ENCODE assay signal across 1 cellular context in the genomic region with DNA sequence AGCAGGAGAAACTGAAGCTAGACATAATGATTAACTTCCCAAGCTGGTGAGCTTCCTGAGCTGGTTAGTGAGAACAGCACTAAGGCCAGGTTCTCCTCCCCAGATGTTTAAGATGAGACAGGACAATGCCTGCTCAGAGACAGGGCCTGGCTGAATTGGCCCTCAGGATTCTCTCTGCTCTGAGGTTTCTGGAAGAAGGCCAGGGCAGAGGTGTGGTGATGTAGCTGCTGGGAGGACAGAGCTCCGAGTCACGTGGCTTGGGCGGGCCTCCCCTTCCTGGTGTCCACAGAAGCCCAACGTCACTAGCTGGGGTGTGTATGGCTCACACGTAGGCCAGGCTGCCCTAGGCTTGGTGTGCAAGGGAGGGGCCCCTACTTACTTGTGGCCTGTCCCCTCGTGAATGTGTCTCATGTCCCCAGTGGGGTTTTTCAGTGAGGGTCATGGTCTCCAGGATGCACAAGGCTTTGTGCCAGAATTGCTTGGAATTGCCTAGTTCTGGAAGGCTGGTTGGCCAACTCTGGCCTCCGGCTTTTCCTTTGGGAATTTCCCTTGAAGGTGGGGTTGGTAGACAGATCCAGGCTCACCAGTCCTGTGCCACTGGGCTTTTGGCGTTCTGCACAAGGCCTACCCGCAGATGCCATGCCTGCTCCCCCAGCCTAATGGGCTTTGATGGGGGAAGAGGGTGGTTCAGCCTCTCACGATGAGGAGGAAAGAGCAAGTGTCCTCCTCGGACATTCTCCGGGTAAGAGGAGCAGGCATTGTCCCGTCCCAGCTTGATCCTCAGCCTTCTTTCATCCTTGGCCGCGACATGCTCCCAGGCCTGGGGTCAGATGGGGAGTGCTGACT.
TF ChIP-seq lines count a peak whose summit lies in the region.

No MANE protein-coding gene starts in this region.

TF ChIP-seq in K562, 482 proteins besides CTCF, POLR2A, EP300 and RAD21 (continued from another document and continues in another):
- TF ChIP-seq ZNF347 (CRISPR knock-in tag; IDR thresholded peaks at IDR 0.05; ENCODE audit: low read depth), result no peak
- no peak for TF ChIP-seq NCOR1 (IDR thresholded peaks at IDR 0.05)
- TF ChIP-seq JUND (IDR thresholded peaks at IDR 0.05; ENCODE audit: borderline replicate concordance, low read depth, low read length), result peak; percentile 13; the same call in 1 of the 2 replicates
- TF ChIP-seq JUND (tag; IDR thresholded peaks at IDR 0.05; ENCODE audit: borderline replicate concordance, low read depth, low read length), result peak; percentile 25; the same call in 1 of the 3 replicates
- no peak for TF ChIP-seq SMARCA4 (IDR thresholded peaks at IDR 0.05)
- peak; percentile 76 for TF ChIP-seq NFIC (IDR thresholded peaks at IDR 0.05)
- TF ChIP-seq CTBP1 (IDR thresholded peaks at IDR 0.05; ENCODE audit: borderline replicate concordance), result peak; percentile 39; the same call in 1 of the 2 replicates
- TF ChIP-seq TFAM (CRISPR knock-in tag; conservative IDR thresholded peaks at IDR 0.05), result no peak
- TF ChIP-seq PTRF (tag; IDR thresholded peaks at IDR 0.05), result no peak
- TF ChIP-seq SMAD1 (IDR thresholded peaks at IDR 0.05; ENCODE audit: low read depth, low read length, partially characterized antibody), result no peak
- peak in 1 of 2 experiments; percentile 27; a peak in 1 of 4 replicates for TF ChIP-seq NRF1 (conservative IDR thresholded peaks at IDR 0.05 in 1 of 2, IDR thresholded peaks at IDR 0.05 in 1 of 2)
- no peak for TF ChIP-seq POLR2H (tag; IDR thresholded peaks at IDR 0.05; ENCODE audit: low read depth)
- TF ChIP-seq, protein P1, sequence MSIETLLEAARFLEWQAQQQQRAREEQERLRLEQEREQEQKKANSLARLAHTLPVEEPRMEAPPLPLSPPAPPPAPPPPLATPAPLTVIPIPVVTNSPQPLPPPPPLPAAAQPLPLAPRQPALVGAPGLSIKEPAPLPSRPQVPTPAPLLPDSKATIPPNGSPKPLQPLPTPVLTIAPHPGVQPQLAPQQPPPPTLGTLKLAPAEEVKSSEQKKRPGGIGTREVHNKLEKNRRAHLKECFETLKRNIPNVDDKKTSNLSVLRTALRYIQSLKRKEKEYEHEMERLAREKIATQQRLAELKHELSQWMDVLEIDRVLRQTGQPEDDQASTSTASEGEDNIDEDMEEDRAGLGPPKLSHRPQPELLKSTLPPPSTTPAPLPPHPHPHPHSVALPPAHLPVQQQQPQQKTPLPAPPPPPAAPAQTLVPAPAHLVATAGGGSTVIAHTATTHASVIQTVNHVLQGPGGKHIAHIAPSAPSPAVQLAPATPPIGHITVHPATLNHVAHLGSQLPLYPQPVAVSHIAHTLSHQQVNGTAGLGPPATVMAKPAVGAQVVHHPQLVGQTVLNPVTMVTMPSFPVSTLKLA (conservative IDR thresholded peaks at IDR 0.05), result peak in 1 of 2 experiments; percentile 42; a peak in 1 of 4 replicates
- no peak for TF ChIP-seq CCAR2 (IDR thresholded peaks at IDR 0.05; ENCODE audit: low read depth, low read length)
- no peak for TF ChIP-seq ILF3 (IDR thresholded peaks at IDR 0.05; ENCODE audit: borderline replicate concordance)
- no peak for TF ChIP-seq HDAC2 (IDR thresholded peaks at IDR 0.05)
- TF ChIP-seq ZNF551 (CRISPR knock-in tag; IDR thresholded peaks at IDR 0.05), result no peak
- TF ChIP-seq ZNF280B (CRISPR knock-in tag; IDR thresholded peaks at IDR 0.05), result no peak
- no peak for TF ChIP-seq RFX5 (IDR thresholded peaks at IDR 0.05; ENCODE audit: low read depth, low read length)
- TF ChIP-seq MXI1 (IDR thresholded peaks at IDR 0.05; ENCODE audit: low read depth, low read length), result no peak
- TF ChIP-seq MAFK (IDR thresholded peaks at IDR 0.05; ENCODE audit: low read length), result no peak
- no peak for TF ChIP-seq TGIF2 (CRISPR knock-in tag; IDR thresholded peaks at IDR 0.05)
- TF ChIP-seq ZNF239 (CRISPR knock-in tag; IDR thresholded peaks at IDR 0.05), result no peak
- no peak for TF ChIP-seq E2F4 (CRISPR knock-in tag; IDR thresholded peaks at IDR 0.05; ENCODE audit: low read depth)
- no peak for TF ChIP-seq ATF1 (CRISPR knock-in tag; IDR thresholded peaks at IDR 0.05)
- TF ChIP-seq ATF1 (tag; IDR thresholded peaks at IDR 0.05), result peak; percentile 86
- TF ChIP-seq, protein P2, sequence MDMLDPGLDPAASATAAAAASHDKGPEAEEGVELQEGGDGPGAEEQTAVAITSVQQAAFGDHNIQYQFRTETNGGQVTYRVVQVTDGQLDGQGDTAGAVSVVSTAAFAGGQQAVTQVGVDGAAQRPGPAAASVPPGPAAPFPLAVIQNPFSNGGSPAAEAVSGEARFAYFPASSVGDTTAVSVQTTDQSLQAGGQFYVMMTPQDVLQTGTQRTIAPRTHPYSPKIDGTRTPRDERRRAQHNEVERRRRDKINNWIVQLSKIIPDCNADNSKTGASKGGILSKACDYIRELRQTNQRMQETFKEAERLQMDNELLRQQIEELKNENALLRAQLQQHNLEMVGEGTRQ (CRISPR knock-in tag; IDR thresholded peaks at IDR 0.05), result peak; percentile 90
- TF ChIP-seq BHLHE40 (IDR thresholded peaks at IDR 0.05; ENCODE audit: low read length), result peak; percentile 83
- no peak for TF ChIP-seq RBM22 (IDR thresholded peaks at IDR 0.05; ENCODE audit: low read depth, low read length, poor library complexity, severe bottlenecking)
- TF ChIP-seq, protein P3, sequence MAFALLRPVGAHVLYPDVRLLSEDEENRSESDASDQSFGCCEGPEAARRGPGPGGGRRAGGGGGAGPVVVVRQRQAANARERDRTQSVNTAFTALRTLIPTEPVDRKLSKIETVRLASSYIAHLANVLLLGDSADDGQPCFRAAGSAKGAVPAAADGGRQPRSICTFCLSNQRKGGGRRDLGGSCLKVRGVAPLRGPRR (CRISPR knock-in tag; IDR thresholded peaks at IDR 0.05), result no peak
- peak; percentile 48 for TF ChIP-seq MGA (IDR thresholded peaks at IDR 0.05)
- TF ChIP-seq SETDB1 (IDR thresholded peaks at IDR 0.05; ENCODE audit: low read length), result no peak
- no peak for TF ChIP-seq ESRRB (CRISPR knock-in tag; IDR thresholded peaks at IDR 0.05; ENCODE audit: borderline replicate concordance)
- TF ChIP-seq, protein P4, sequence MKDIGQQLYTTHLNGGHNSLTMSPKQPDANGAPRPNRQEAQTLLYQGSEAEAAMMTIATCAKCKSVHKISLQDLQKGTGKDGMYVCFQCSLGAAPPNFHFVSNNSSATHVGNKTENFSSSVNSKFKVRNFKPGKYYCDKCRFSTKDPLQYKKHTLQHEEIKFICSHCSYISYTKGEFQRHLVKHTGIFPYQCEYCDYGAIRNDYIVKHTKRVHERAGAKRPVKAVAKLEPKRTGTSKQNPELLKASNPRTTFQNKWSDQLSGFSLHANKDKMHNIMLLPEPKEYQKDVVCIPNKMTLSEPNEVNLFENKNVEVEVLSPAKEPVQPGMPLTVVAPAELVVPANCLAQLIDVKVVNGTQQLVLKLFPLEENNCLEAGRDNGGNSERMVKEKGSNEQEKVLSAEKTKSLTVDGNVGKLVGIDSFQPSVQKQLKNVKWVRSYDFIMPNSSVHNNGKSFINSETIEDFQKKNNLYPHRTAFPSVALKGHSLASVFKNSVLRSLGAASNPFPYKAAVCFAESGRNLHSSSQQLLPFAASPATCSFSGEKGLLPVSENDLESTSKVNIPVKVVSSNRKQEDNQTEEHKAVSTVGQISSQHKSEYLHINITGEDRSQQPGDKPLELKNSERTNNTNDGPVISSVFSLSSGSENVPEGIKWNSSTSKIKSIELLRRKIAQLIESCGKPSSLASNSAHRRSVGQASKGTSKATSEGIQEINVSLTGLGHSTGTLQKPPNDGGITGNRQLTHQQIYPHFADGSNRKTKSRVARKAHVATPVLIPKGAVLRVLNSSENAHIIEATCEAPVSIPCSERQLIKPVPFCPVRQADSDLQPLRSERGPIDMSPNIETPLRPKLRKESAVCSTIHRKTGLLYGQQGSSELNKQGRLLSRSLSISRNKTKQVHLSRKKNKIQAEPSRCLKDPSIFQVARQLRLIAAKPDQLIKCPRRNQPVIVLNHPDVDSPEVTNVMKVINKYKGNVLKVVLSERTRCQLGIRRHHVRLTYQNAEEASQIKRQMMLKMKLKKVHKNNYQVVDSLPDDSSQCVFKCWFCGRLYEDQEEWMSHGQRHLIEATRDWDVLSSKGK (CRISPR knock-in tag; IDR thresholded peaks at IDR 0.05), result no peak
- TF ChIP-seq ZNF75A (CRISPR knock-in tag; IDR thresholded peaks at IDR 0.05), result no peak
- TF ChIP-seq RAD51 (IDR thresholded peaks at IDR 0.05; ENCODE audit: borderline replicate concordance, low read depth), result peak; percentile 90
